19 cellular contexts compared by ENCODE assay signal in genomic region chr2:19353721-19354050, GRCh38. TPM values are rescaled to one million over a fixed set of nuclear protein-coding genes. Genes with fewer than 3 reads are reported as not detected.
DNase-seq lines count a peak whose midpoint lies in the region; ATAC-seq and TF ChIP-seq lines count a peak whose summit lies in the region.
"Had no signal": no experiment of that assay in that cellular context is flagged by ENCODE, and none has a peak within 500 bp of the region (broad histone marks: within the 10 kb centered on the region; RNA-seq: fewer than 3 reads in every experiment).

No MANE protein-coding gene starts in this region.

- WGBS in sigmoid colon, 2 donors = 51 to 69% methylated on average over 11 of the region's 11 CpGs

- peak overlapping the region in 2 of 4 donors; percentile 90 to 94 for H3K27ac ChIP-seq in sigmoid colon
- H3K27ac ChIP-seq: KMS-11 had no signal

- peak overlapping the region; percentile 52 for H3K4me3 ChIP-seq in iPS-15b (ENCODE audit: low read depth, low read length)
- H3K4me3 ChIP-seq in sigmoid colon = peak overlapping the region in 3 of 4 donors; percentile 2 to 64 (median 5)
- no peak overlapping the region for H3K4me3 ChIP-seq in foreskin fibroblast (ENCODE audit: low read depth in 1 of 2, low read length in 2 of 2)

- H3K4me1 Mint-ChIP-seq in IgD-negative memory B cell (peaks cover 6 to 20% (median 19%) of the 10 kb centered on the region in 3 donors), chondrocyte (ENCODE audit: low read depth) (peaks cover 41% of the 10 kb centered on the region)

- TF ChIP-seq EP300 in sigmoid colon (IDR thresholded peaks at IDR 0.05) = no peak

- TF ChIP-seq CTCF in chondrocyte (IDR thresholded peaks at IDR 0.05) (no peak), sigmoid colon (IDR thresholded peaks at IDR 0.05) (no peak), foreskin fibroblast (IDR thresholded peaks at IDR 0.05; ENCODE audit: low read depth, low read length) (no peak)

- intact Hi-C loops in sigmoid colon (cut with DNase I) = no loop called here

- H3K27ac Mint-ChIP-seq in IgD-negative memory B cell (peak overlapping the region; percentile 71 to 95 (median 79)), chondrocyte (ENCODE audit: unreplicated experiment) (no peak overlapping the region)
- H3K27ac Mint-ChIP-seq: CD8-positive, alpha-beta memory T cell had no signal

- H3K4me1 ChIP-seq in iPS-15b (ENCODE audit: control insufficient read depth, insufficient read depth, low read length) (peaks cover 5% of the 10 kb centered on the region), sigmoid colon (peaks cover 0 to 52% (median 32%) of the 10 kb centered on the region in 4 donors)

- H3K9me3 Mint-ChIP-seq in IgD-negative memory B cell (peaks cover 0 to 7% (median 3%) of the 10 kb centered on the region in 3 donors), chondrocyte (ENCODE audit: low read depth) (no peaks in the 10 kb centered on the region)

- ATAC-seq in HG02763 (IDR thresholded peaks at IDR 0.05; ENCODE audit: unreplicated experiment) = no peak
- no peak for ATAC-seq in HG02623 (IDR thresholded peaks at IDR 0.05; ENCODE audit: unreplicated experiment)

- DNase-seq in chondrocyte (ENCODE audit: low spot score) = peak; percentile 71
- DNase-seq in sigmoid colon = no peak
- no peak for DNase-seq in foreskin fibroblast
- DNase-seq in cerebellar nuclear complex (lab: John Stamatoyannopoulos, UW) = no peak
- DNase-seq: C1 segment of cervical spinal cord; CD8-positive, alpha-beta memory T cell; GOT3; MV-4-11; NCI-H187; NCI-H2227 treated with DMSO at 0.1 percent for 48 hours; NCI-H510A treated with DMSO at 0.1 percent for 48 hours; NCI-H774; SHP77 treated with DMSO at 0.1 percent for 48 hours had no signal

- no peak for TF ChIP-seq POLR2A in sigmoid colon (IDR thresholded peaks at IDR 0.05)

- H3K27me3 ChIP-seq in iPS-15b (ENCODE audit: control insufficient read depth, insufficient read depth, low read length) (peaks cover 97% of the 10 kb centered on the region), sigmoid colon (peaks cover 0 to 57% (median 0%) of the 10 kb centered on the region in 3 donors)

- H3K36me3 ChIP-seq in iPS-15b (ENCODE audit: control insufficient read depth, insufficient read depth, low read length) (no peaks in the 10 kb centered on the region), sigmoid colon (peaks cover 0 to 13% (median 3%) of the 10 kb centered on the region in 4 donors)

- H3K9me3 ChIP-seq in iPS-15b (ENCODE audit: control insufficient read depth, insufficient read depth, low read length) (no peaks in the 10 kb centered on the region), sigmoid colon (no peaks in the 10 kb centered on the region)

- H3K4me3 Mint-ChIP-seq in IgD-negative memory B cell (peak overlapping the region in 1 of 4 donors; percentile 81), chondrocyte (ENCODE audit: unreplicated experiment) (no peak overlapping the region)

- H3K27me3 Mint-ChIP-seq in IgD-negative memory B cell = peaks cover 75% of the 10 kb centered on the region
- peaks cover 10% of the 10 kb centered on the region for H3K27me3 Mint-ChIP-seq in chondrocyte (ENCODE audit: low read depth)

- H3K36me3 Mint-ChIP-seq in IgD-negative memory B cell = no peaks in the 10 kb centered on the region
- peaks cover 19% of the 10 kb centered on the region for H3K36me3 Mint-ChIP-seq in chondrocyte (ENCODE audit: low read depth)

- no peak overlapping the region for H3K9ac ChIP-seq in iPS-15b (ENCODE audit: low read depth, low read length)
- H3K9ac ChIP-seq: KMS-11 had no signal

RNA-seq across cellular contexts. Expression of gene OSR1, which starts 4.7 kb away (rescaled TPM):
- polyA plus RNA-seq in IgD-negative memory B cell = not detected
- total RNA-seq in chondrocyte = 14.1 to 34.5 TPM (median 32.3 TPM) in 3 replicates
- total RNA-seq in sigmoid colon = 10 to 100 TPM in 3 of 4 donors, 1 to 10 TPM in 1; 7.8 to 33.0 (median 19.7) TPM
- polyA plus RNA-seq in sigmoid colon = 1 to 10 TPM in 2 of 3 donors, under 1 TPM in 1; 0.69 to 6.2 (median 3.0) TPM
- total RNA-seq: CD8-positive, alpha-beta memory T cell; OCI-LY7 had no signal
- polyA plus RNA-seq: CD8-positive, alpha-beta memory T cell had no signal

Comparison
In these comparisons a context has a peak if more than half of its experiments do, and no peak if none do; other contexts are left out.
1. H3K4me3 ChIP-seq: peak in iPS-15b (single experiment) and sigmoid colon (3 of 4); none in foreskin fibroblast (0 of 2).